1 cellular context compared by ENCODE assay signal in genomic region chr5:112447185-112447760, GRCh38. TPM values are rescaled to one million over a fixed set of nuclear protein-coding genes. Genes with fewer than 3 reads are reported as not detected.
"Had no signal": no experiment of that assay in that cellular context is flagged by ENCODE, and none has a peak within 500 bp of the region (broad histone marks: within the 10 kb centered on the region; RNA-seq: fewer than 3 reads in every experiment).

No MANE protein-coding gene starts in this region.

RNA-seq across cellular contexts. Expression of gene EPB41L4A, which starts 28.2 kb away (rescaled TPM):
- total RNA-seq: M059J had no signal
